ENCODE assay signal across 6 cellular contexts in the genomic region with DNA sequence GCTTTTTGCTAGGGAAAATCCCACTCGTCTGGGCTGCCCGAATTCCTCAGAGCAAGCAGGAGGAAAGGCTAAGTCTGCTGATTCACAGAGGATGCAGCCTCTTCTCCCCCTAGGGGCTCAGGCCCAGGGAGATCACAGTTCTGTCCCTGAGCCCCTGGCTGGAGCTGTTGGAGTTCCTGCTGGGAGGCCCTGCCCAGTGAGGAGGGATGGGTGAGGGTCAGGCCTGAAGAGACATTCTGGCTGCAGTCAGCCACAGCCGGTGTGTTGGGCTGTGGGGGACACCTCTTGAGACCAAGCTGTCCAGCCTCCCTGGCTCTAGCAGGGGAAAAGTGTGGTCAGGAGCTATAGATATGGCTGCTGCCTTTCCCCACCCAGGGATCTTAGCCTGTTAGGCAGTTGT.
DNase-seq lines count a peak whose midpoint lies in the region; FAIRE-seq and TF ChIP-seq lines count a peak whose summit lies in the region.
"Not testable (repeated sequence)": the region's sequence is repeated elsewhere in the genome, so short reads cannot be mapped to it uniquely, and the experiment has no call there.

No MANE protein-coding gene starts in this region.

- peaks cover 80% of the 10 kb centered on the region for H3K9me3 Mint-ChIP-seq in endodermal cell

- not testable (repeated sequence) for H3K27ac Mint-ChIP-seq in endodermal cell

- not testable (repeated sequence) for H3K36me3 ChIP-seq in bronchial epithelial cell (ENCODE audit: control insufficient read depth, insufficient read depth, low read length); endodermal cell (ENCODE audit: control insufficient read depth, insufficient read depth, low read length); neutrophil; smooth muscle cell (ENCODE audit: low read depth)

- TF ChIP-seq CTCF in bronchial epithelial cell (IDR thresholded peaks at IDR 0.05; ENCODE audit: insufficient read depth, low read length, severe bottlenecking); endodermal cell (conservative IDR thresholded peaks at IDR 0.05); neutrophil (IDR thresholded peaks at IDR 0.05); smooth muscle cell (IDR thresholded peaks at IDR 0.05; ENCODE audit: borderline replicate concordance, insufficient read depth, poor library complexity, severe bottlenecking): not testable (repeated sequence)

- not testable (repeated sequence) for H3K4me1 ChIP-seq in endodermal cell (ENCODE audit: control insufficient read depth, insufficient read depth, low read length); neutrophil (ENCODE audit: control insufficient read depth in 1 of 2, insufficient read depth in 1 of 2, low read depth in 1 of 2, low read length in 1 of 2); smooth muscle cell (ENCODE audit: low read depth)

- WGBS in endodermal cell (ENCODE audit: insufficient coverage in 1 of 2, insufficient read length in 1 of 2), 2 experiments, result 81 to 96% methylated on average over 3 of the region's 3 CpGs
- 34% methylated on average over 3 of the region's 3 CpGs for WGBS in smooth muscle cell (ENCODE audit: low lambda C conversion rate)

- peak overlapping the region; percentile 26 for H3K4me2 ChIP-seq in smooth muscle cell

- H2AFZ ChIP-seq in smooth muscle cell (ENCODE audit: low read depth), result not testable (repeated sequence)

- not testable (repeated sequence) for H3K4me3 ChIP-seq in bronchial epithelial cell (ENCODE audit: low read depth, low read length); endodermal cell (ENCODE audit: low read length); neutrophil (ENCODE audit: low read depth in 1 of 2, low read length in 1 of 2); smooth muscle cell

- not testable (repeated sequence) for H3K9ac ChIP-seq in endodermal cell (ENCODE audit: extremely low read depth, low read length, poor library complexity, severe bottlenecking); smooth muscle cell (ENCODE audit: low read depth)

- not testable (repeated sequence) for H3K27ac ChIP-seq in endodermal cell (ENCODE audit: low read depth, low read length); smooth muscle cell (ENCODE audit: low read depth)
- peak overlapping the region; percentile 14 for H3K27ac ChIP-seq in neutrophil

- H3K4me1 Mint-ChIP-seq in endodermal cell, result not testable (repeated sequence)

- H4K20me1 ChIP-seq in smooth muscle cell (ENCODE audit: low read depth), result not testable (repeated sequence)

- H3K9me3 ChIP-seq in endodermal cell (ENCODE audit: control insufficient read depth, low read length), result peaks cover 60% of the 10 kb centered on the region
- H3K9me3 ChIP-seq in neutrophil, result peaks cover 23% of the 10 kb centered on the region
- not testable (repeated sequence) for H3K9me3 ChIP-seq in smooth muscle cell (replicated peaks; ENCODE audit: low read depth)

- H3K79me2 ChIP-seq in smooth muscle cell (ENCODE audit: low read depth), result not testable (repeated sequence)

- DNase-seq in HTR-8/SVneo (ENCODE audit: insufficient read length, low spot score); bronchial epithelial cell (ENCODE audit: low read depth); smooth muscle cell (lab: John Stamatoyannopoulos, UW; ENCODE audit: unreplicated experiment): not testable (repeated sequence)
- peak; percentile 55 for DNase-seq in endodermal cell
- peak; percentile 53 for DNase-seq in mesenteric fat pad (ENCODE audit: low spot score)

- not testable (repeated sequence) for H3K4me3 Mint-ChIP-seq in endodermal cell

- H3K27me3 Mint-ChIP-seq in endodermal cell (ENCODE audit: insufficient read depth), result not testable (repeated sequence)

- H3F3A ChIP-seq in smooth muscle cell (ENCODE audit: low read depth), result not testable (repeated sequence)

- FAIRE-seq in HTR-8/SVneo (lab: Jason Lieb, UNC) (peak; percentile 82), bronchial epithelial cell (lab: Jason Lieb, UNC) (peak; percentile 81)

- H3K27me3 ChIP-seq in bronchial epithelial cell (ENCODE audit: control insufficient read depth, insufficient read depth, low read length); endodermal cell (ENCODE audit: control insufficient read depth, insufficient read depth, low read length, poor library complexity, severe bottlenecking); neutrophil; smooth muscle cell (ENCODE audit: low read depth): not testable (repeated sequence)

- H3K36me3 Mint-ChIP-seq in endodermal cell (ENCODE audit: low read depth), result not testable (repeated sequence)
